ENCODE assay signal across 8 cellular contexts in the genomic region with DNA sequence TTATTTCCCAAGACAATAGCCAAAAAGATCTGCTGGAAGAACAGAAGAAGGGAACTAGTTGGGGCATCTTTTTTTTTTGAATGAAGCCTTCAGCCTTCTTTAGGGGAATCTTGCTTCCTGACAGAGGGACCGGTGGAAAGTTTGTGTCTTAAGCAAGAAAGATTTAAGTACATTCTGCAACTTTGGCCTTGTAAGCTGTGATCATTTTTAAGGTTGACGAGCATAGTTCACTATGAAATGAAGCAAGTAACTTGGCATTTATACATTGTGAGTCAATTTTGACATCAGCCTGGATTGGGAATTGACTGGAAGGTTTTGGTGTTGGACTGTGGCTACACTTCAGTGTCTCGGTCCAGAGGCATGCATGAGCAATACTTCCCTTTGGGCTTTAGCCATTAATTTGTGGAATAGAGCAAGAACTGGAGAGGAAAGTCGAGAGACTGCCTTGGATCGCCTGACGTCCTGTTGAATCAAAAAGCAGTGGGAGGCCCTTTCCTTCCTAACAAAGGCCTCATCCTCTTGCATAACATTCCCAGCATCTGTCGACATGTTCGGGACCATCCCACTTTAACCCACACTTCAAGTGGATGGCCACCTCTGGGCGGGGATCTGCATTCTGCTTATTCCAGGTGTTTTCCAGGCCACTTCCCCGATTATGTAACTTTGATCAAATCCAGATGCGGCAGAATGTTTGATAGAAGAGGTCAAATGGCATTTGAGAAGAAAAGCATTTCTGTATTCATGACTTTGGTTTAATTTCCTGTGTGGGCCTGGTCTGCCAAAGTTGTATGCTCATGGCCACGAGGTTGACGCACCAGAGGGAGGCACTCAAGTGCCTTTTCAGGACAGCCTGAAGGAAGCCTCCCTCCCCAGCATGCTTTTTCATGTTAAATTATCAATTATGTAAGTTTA. TPM values are rescaled to one million over a fixed set of nuclear protein-coding genes. Genes with fewer than 3 reads are reported as not detected.
DNase-seq lines count a peak whose midpoint lies in the region; TF ChIP-seq lines count a peak whose summit lies in the region.

No MANE protein-coding gene starts in this region.

- H3K4me3 ChIP-seq in AG10803 (ENCODE audit: low read length) (no peak overlapping the region), fibroblast of the aortic adventitia (ENCODE audit: low read depth, low read length) (no peak overlapping the region), neural progenitor cell (no peak overlapping the region)

- H3K36me3 ChIP-seq in neural progenitor cell, result no peaks in the 10 kb centered on the region

- POLR2A ChIA-PET in RWPE1 (lab: Yijun Ruan, JAX; ENCODE audit: low non-redundant PET), result no interaction called here

- TF ChIP-seq CTCF in AG10803 (conservative IDR thresholded peaks at IDR 0.05; ENCODE audit: low read length), result peak; percentile 58
- TF ChIP-seq CTCF in RWPE1 (conservative IDR thresholded peaks at IDR 0.05; ENCODE audit: low read depth), result no peak; the same call in 1 of the 2 replicates
- TF ChIP-seq CTCF in fibroblast of the aortic adventitia (IDR thresholded peaks at IDR 0.05; ENCODE audit: insufficient read depth, low read length), result peak; percentile 44
- TF ChIP-seq CTCF in neural progenitor cell (IDR thresholded peaks at IDR 0.05), result no peak

- H3K36me3 Mint-ChIP-seq in neural progenitor cell, result peaks cover 8% of the 10 kb centered on the region

- CTCF ChIA-PET in RWPE1 (lab: Yijun Ruan, JAX), result interaction anchor here (0.6 to 1.3 kb wide), 2 partner anchors 12 to 95 kb away, joined by 4 to 5 read pairs; partner anchors contain the start of gene ABL1

- no peaks in the 10 kb centered on the region for H3K9me3 ChIP-seq in neural progenitor cell (ENCODE audit: low read depth)

- H4K20me1 ChIP-seq in neural progenitor cell (ENCODE audit: low read depth), result peaks cover 85% of the 10 kb centered on the region

- no peaks in the 10 kb centered on the region for H3K9me3 Mint-ChIP-seq in neural progenitor cell

- peaks cover 46% of the 10 kb centered on the region for H3K4me1 Mint-ChIP-seq in neural progenitor cell

- H3K9ac ChIP-seq in neural progenitor cell, result no peak overlapping the region

- H3K27me3 Mint-ChIP-seq in neural progenitor cell (ENCODE audit: insufficient read depth, low read depth), result no peaks in the 10 kb centered on the region

- no peak overlapping the region for H2AFZ ChIP-seq in neural progenitor cell (replicated peaks)

- peaks cover 100% of the 10 kb centered on the region for H3K79me2 ChIP-seq in neural progenitor cell (ENCODE audit: low read depth)

- DNase-seq in AG10803 (ENCODE audit: low read depth) (peak; percentile 100), RWPE1 (ENCODE audit: low spot score) (peak; percentile 97), fibroblast of the aortic adventitia (ENCODE audit: low read depth) (peak; percentile 100), neural progenitor cell (ENCODE audit: low spot score) (peak; percentile 47), SIG-M5 treated with dmso at 0.1 percent for 504 hours (lab: John Stamatoyannopoulos, UW; ENCODE audit: unreplicated experiment) (no peak)
- DNase-seq in effector CD4-positive, alpha-beta T cell, result no peak
- no peak for DNase-seq in activated naive CD4-positive, alpha-beta T cell treated with anti-CD3 and anti-CD28 coated beads, Interleukin-2, amount 50 U/mL, for 16 hours
- no peak for DNase-seq in stimulated activated CD4-positive, alpha-beta T cell treated with anti-CD3 and anti-CD28 coated beads, Interleukin-4, amount 100 ng/mL, for 1 hour

- H3K4me3 Mint-ChIP-seq in neural progenitor cell, result peak overlapping the region; percentile 10

- H3F3A ChIP-seq in neural progenitor cell (ENCODE audit: low read depth), result peaks cover 24% of the 10 kb centered on the region

- H3K27ac Mint-ChIP-seq in neural progenitor cell, result peak overlapping the region; percentile 91

- peaks cover 24% of the 10 kb centered on the region for H3K4me1 ChIP-seq in neural progenitor cell

- H3K27me3 ChIP-seq in neural progenitor cell, result no peaks in the 10 kb centered on the region

- H3K4me2 ChIP-seq in neural progenitor cell, result peak overlapping the region; percentile 4

- H3K27ac ChIP-seq in RWPE1 (peak overlapping the region; percentile 92), neural progenitor cell (peak overlapping the region; percentile 15)

RNA-seq across cellular contexts. Expression of gene ABL1, which starts 12.5 kb away (rescaled TPM):
- total RNA-seq in fibroblast of the aortic adventitia (ENCODE audit: low replicate concordance) (55.5 and 73.3 TPM in 2 replicates), neural progenitor cell (ENCODE audit: low replicate concordance) (38.4 and 74.0 TPM in 2 replicates)

RNA-seq across cellular contexts. Expression of gene QRFP, which starts 49.0 kb away (rescaled TPM):
- total RNA-seq in fibroblast of the aortic adventitia (ENCODE audit: low replicate concordance) (not detected in 2 replicates), neural progenitor cell (ENCODE audit: low replicate concordance) (not detected in 2 replicates)

Comparison
In these comparisons a context has a peak if more than half of its experiments do, and no peak if none do; other contexts are left out.
1. DNase-seq: peak in AG10803 (single experiment), RWPE1 (single experiment), fibroblast of the aortic adventitia (single experiment) and neural progenitor cell (single experiment); none in SIG-M5 treated with dmso at 0.1 percent for 504 hours (single experiment), effector CD4-positive, alpha-beta T cell (single experiment), activated naive CD4-positive, alpha-beta T cell treated with anti-CD3 and anti-CD28 coated beads, Interleukin-2, amount 50 U/mL, for 16 hours (single experiment) and stimulated activated CD4-positive, alpha-beta T cell treated with anti-CD3 and anti-CD28 coated beads, Interleukin-4, amount 100 ng/mL, for 1 hour (single experiment).
2. CTCF ChIP-seq: peak in AG10803 (single experiment) and fibroblast of the aortic adventitia (single experiment); none in RWPE1 (single experiment) and neural progenitor cell (single experiment).